In the genomic region with DNA sequence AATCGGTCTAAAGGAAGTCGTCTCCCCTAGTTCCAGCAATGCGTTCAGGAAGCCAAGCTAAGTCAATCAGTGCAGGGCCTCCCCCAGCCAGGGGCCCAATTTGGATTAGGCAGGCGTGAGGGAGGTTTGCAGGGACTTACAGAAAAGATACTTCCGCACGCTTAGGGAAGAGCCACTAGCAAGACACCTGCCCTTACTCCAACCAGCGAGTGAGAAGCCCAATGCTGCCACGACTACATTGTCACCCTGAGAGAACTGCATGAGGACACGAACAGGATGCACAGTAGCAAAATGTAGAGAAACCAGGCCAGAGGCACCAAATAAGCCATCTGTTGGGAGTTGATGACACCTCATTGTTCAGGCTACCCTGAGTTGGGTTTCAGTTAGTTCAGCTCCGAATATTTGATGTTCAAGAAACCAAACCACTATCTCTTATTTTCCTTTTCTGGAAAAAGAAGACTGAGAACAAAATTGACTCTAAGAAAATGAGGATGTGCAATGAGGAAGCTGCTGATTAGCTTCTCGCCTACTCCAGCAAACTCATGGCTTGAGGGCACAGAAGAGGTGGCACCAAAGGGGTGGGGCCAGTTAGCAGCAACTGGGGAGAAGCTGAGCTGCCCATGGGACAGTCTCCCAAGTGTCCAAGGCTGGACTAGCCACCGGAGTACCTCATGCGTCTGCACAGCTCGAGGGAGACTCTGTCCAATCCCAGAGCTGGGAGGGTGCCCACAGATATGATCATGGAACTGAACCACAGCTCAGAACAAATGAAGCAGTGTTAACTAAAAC, we compare ENCODE assay signal across 11 cellular contexts. TPM values are rescaled to one million over a fixed set of nuclear protein-coding genes. Genes with fewer than 3 reads are reported as not detected.
A peak's percentile ranks its signal among the peaks of the same experiment; 100 is the strongest.
DNase-seq lines count a peak whose midpoint lies in the region; ATAC-seq and TF ChIP-seq lines count a peak whose summit lies in the region.
"Had no signal": no experiment of that assay in that cellular context is flagged by ENCODE, and none has a peak within 500 bp of the region (broad histone marks: within the 10 kb centered on the region; RNA-seq: fewer than 3 reads in every experiment).

No MANE protein-coding gene starts in this region.

- peak; percentile 70 for DNase-seq in OCI-M1 (lab: John Stamatoyannopoulos, UW)
- DNase-seq in dorsolateral prefrontal cortex = peak in 1 of 10 donors; percentile 23
- DNase-seq in osteoblast (ENCODE audit: insufficient read length, low spot score, missing footprints) = peak; percentile 11
- DNase-seq in NCI-H226 = no peak
- DNase-seq in prostate gland (ENCODE audit: low spot score) = no peak
- no peak for DNase-seq in stimulated activated CD4-positive, alpha-beta T cell treated with anti-CD3 and anti-CD28 coated beads, Interleukin-4, amount 100 ng/mL, for 24 hours
- DNase-seq: NCI-H1417 treated with DMSO at 0.1 percent for 48 hours had no signal

- H3K4me2 ChIP-seq in DOHH2 (ENCODE audit: low read length) = peak overlapping the region; percentile 30
- no peak overlapping the region for H3K4me2 ChIP-seq in osteoblast (ENCODE audit: insufficient read depth, low read length)
- H3K4me2 ChIP-seq: neural progenitor cell had no signal

- H3K9me3 ChIP-seq in DOHH2 (ENCODE audit: control insufficient read depth, insufficient read depth, low read length) = no peaks in the 10 kb centered on the region
- no peaks in the 10 kb centered on the region for H3K9me3 ChIP-seq in osteoblast (ENCODE audit: low read depth, low read length)
- H3K9me3 ChIP-seq in prostate gland = no peaks in the 10 kb centered on the region

- no peaks in the 10 kb centered on the region for H3K9me2 ChIP-seq in DOHH2 (replicated peaks; ENCODE audit: control insufficient read depth, low read length)

- intact Hi-C loops in dorsolateral prefrontal cortex (cut with DNase I) (no loop called here), prostate gland (cut with DNase I) (no loop called here)

- peaks cover 17% of the 10 kb centered on the region for H3K27me3 ChIP-seq in DOHH2 (ENCODE audit: control insufficient read depth, low read length)
- H3K27me3 ChIP-seq in dorsolateral prefrontal cortex = no peaks in the 10 kb centered on the region
- no peaks in the 10 kb centered on the region for H3K27me3 ChIP-seq in osteoblast (ENCODE audit: insufficient read depth, low read length)
- H3K27me3 ChIP-seq in prostate gland (replicated peaks; ENCODE audit: insufficient read depth) = no peaks in the 10 kb centered on the region
- H3K27me3 ChIP-seq: neural progenitor cell had no signal

- peaks cover 26% of the 10 kb centered on the region for H3F3A ChIP-seq in DOHH2 (ENCODE audit: control insufficient read depth, insufficient read depth)

- H3K79me2 ChIP-seq in DOHH2 (ENCODE audit: control insufficient read depth, low read length) (no peaks in the 10 kb centered on the region), osteoblast (ENCODE audit: insufficient read depth, low read length) (peaks cover 2% of the 10 kb centered on the region)

- no peak overlapping the region for H3K4me3 ChIP-seq in DOHH2 (ENCODE audit: low read length)
- H3K4me3 ChIP-seq in dorsolateral prefrontal cortex = no peak overlapping the region
- H3K4me3 ChIP-seq in osteoblast (ENCODE audit: insufficient read depth, low read length) = no peak overlapping the region
- H3K4me3 ChIP-seq in prostate gland = no peak overlapping the region
- H3K4me3 ChIP-seq: neural progenitor cell had no signal

- no peak for TF ChIP-seq CTCF in DOHH2 (IDR thresholded peaks at IDR 0.05; ENCODE audit: low read depth, low read length, poor library complexity, severe bottlenecking)
- no peak for TF ChIP-seq CTCF in dorsolateral prefrontal cortex (IDR thresholded peaks at IDR 0.05 in 54 of 56, conservative IDR thresholded peaks at IDR 0.05 in 2 of 56; ENCODE audit: low read depth in 1 of 56, partially characterized antibody in 56 of 56)
- no peak for TF ChIP-seq CTCF in osteoblast (IDR thresholded peaks at IDR 0.05; ENCODE audit: extremely low read depth, low read depth, low read length)
- TF ChIP-seq CTCF in prostate gland (IDR thresholded peaks at IDR 0.05) = no peak

- 83% methylated on average over 14 of the region's 14 CpGs for whole genome bisulfite sequencing in prostate gland

- peaks cover 86% of the 10 kb centered on the region for H3K4me1 ChIP-seq in DOHH2 (ENCODE audit: control insufficient read depth, low read length)
- H3K4me1 ChIP-seq in osteoblast (ENCODE audit: insufficient read depth, low read length) = peaks cover 37% of the 10 kb centered on the region
- H3K4me1 ChIP-seq in prostate gland (replicated peaks) = peaks cover 21% of the 10 kb centered on the region

- peak overlapping the region; percentile 25; the same call in 1 of the 2 replicates for H3K27ac ChIP-seq in DOHH2 (ENCODE audit: low read depth, low read length)
- H3K27ac ChIP-seq in dorsolateral prefrontal cortex = peak overlapping the region in 56 of 59 donors; percentile 23 to 100 (median 76)
- H3K27ac ChIP-seq in osteoblast (ENCODE audit: low read depth, low read length) = no peak overlapping the region
- peak overlapping the region in 1 of 2 donors; percentile 36 for H3K27ac ChIP-seq in prostate gland
- H3K27ac ChIP-seq: neural progenitor cell had no signal

- no peak for ATAC-seq in activated CD4-positive, CD25-positive, alpha-beta regulatory T cell treated with anti-CD3 and anti-CD28 coated beads, Interleukin-2, amount 50 U/mL, for 24 hours

- no peaks in the 10 kb centered on the region for H3K36me3 ChIP-seq in DOHH2 (ENCODE audit: control insufficient read depth, low read length)
- H3K36me3 ChIP-seq in osteoblast (ENCODE audit: insufficient read depth, low read length) = peaks cover 10% of the 10 kb centered on the region
- no peaks in the 10 kb centered on the region for H3K36me3 ChIP-seq in prostate gland
- H3K36me3 ChIP-seq: neural progenitor cell had no signal

- H2AFZ ChIP-seq in osteoblast (ENCODE audit: low read length) = no peak overlapping the region
- H2AFZ ChIP-seq: neural progenitor cell had no signal

- H4K20me1 ChIP-seq in DOHH2 (ENCODE audit: control insufficient read depth, insufficient read depth, low read depth, low read length) (no peaks in the 10 kb centered on the region), osteoblast (ENCODE audit: insufficient read depth, low read length) (peaks cover 2% of the 10 kb centered on the region)

- TF ChIP-seq POLR2A in prostate gland (IDR thresholded peaks at IDR 0.05) = no peak

RNA-seq across cellular contexts. Expression of a gene that starts 29.3 kb away (rescaled TPM):
- total RNA-seq in dorsolateral prefrontal cortex (10 to 100 TPM; 39.7 to 71.2 (median 51.5) TPM), osteoblast (73.5 and 81.3 TPM in 2 replicates), prostate gland (10 to 100 TPM; 28.1 to 45.9 TPM)

RNA-seq across cellular contexts. Expression of a gene that starts 31.8 kb away (rescaled TPM):
- total RNA-seq in dorsolateral prefrontal cortex (10 to 100 TPM in 119 of 120 experiments, 1 to 10 TPM in 1; 9.9 to 33.4 (median 19.9) TPM), osteoblast (46.0 and 48.9 TPM in 2 replicates), prostate gland (10 to 100 TPM; 20.5 to 28.3 TPM)

RNA-seq across cellular contexts. Expression of a gene that starts 45.6 kb away (rescaled TPM):
- 10 to 100 TPM in 61 of 120 experiments, 1 to 10 TPM in 59; 5.4 to 19.5 (median 10.1) TPM for total RNA-seq in dorsolateral prefrontal cortex
- total RNA-seq in osteoblast = 4.0 and 4.1 TPM in 2 replicates
- total RNA-seq in prostate gland = 1 to 10 TPM; 1.5 to 2.6 TPM

RNA-seq across cellular contexts. Expression of a gene that starts 58.7 kb away (rescaled TPM):
- 1 to 10 TPM in 52 of 120 experiments, under 1 TPM in 37, not detected in 31; 0.43 to 5.1 (median 1.1) TPM for total RNA-seq in dorsolateral prefrontal cortex
- not detected in 2 replicates for total RNA-seq in osteoblast
- total RNA-seq in prostate gland = 10 to 100 TPM in 1 of 2 donors, not detected in 1; 62.9 TPM
- total RNA-seq: G401 had no signal

Comparison
In these comparisons a context has a peak if more than half of its experiments do, and no peak if none do; other contexts are left out.
1. DNase-seq: peak in OCI-M1 (single experiment) and osteoblast (single experiment); none in NCI-H226 (single experiment), prostate gland (single experiment) and stimulated activated CD4-positive, alpha-beta T cell treated with anti-CD3 and anti-CD28 coated beads, Interleukin-4, amount 100 ng/mL, for 24 hours (single experiment).